Comparison of ENCODE assay signal across 8 cellular contexts in the genomic region with DNA sequence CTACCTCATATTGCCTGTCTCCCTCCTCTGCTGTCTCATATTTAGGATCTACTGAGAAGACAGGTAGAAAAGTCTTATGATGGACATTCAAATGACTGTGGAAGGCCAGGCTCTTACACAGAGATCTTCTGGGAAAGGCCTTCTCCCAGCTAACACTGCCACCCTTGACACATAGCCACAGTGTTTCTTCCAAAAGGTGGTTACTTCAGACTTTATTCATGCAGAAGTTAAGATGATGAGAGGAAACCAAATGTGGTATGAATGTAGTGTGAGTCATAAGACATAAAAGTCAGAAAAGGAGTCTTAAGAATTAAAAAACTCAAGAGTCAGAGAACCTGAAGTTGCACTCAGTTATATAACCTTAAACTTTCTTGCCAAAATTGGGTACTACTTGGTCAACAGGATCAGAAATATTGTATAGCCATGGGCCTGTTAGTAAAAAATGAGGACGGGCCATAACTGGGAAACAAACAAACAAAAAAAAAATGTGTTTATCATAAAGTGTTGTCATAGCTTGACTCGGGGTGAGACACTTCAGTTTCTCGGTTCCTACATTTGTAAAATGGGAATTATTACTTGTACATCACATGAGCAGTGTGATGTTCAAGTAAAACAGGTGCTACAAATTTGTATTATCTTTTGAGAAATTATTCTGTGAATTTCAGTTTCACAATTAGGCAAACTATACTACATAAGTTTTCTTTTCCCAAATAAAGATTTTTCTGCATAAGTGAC. TPM values are rescaled to one million over a fixed set of nuclear protein-coding genes. Genes with fewer than 3 reads are reported as not detected.
DNase-seq lines count a peak whose midpoint lies in the region; ATAC-seq, FAIRE-seq and TF ChIP-seq lines count a peak whose summit lies in the region.

No MANE protein-coding gene starts in this region.

- TF ChIP-seq CTCF in Peyer's patch (IDR thresholded peaks at IDR 0.05) = no peak
- TF ChIP-seq CTCF in bronchial epithelial cell (IDR thresholded peaks at IDR 0.05; ENCODE audit: insufficient read depth, low read length, severe bottlenecking) = no peak

- peaks cover 0 to 31% (median 7%) of the 10 kb centered on the region in 4 donors for H3K4me1 ChIP-seq in Peyer's patch

- no peaks in the 10 kb centered on the region for H3K27me3 ChIP-seq in Peyer's patch
- no peaks in the 10 kb centered on the region for H3K27me3 ChIP-seq in bronchial epithelial cell (ENCODE audit: control insufficient read depth, insufficient read depth, low read length)

- ATAC-seq in GM18499 (IDR thresholded peaks at IDR 0.05; ENCODE audit: insufficient read depth, unreplicated experiment) (peak; percentile 45), HG02763 (IDR thresholded peaks at IDR 0.05; ENCODE audit: unreplicated experiment) (peak; percentile 20)

- H3K36me3 ChIP-seq in Peyer's patch (no peaks in the 10 kb centered on the region), bronchial epithelial cell (ENCODE audit: control insufficient read depth, insufficient read depth, low read length) (no peaks in the 10 kb centered on the region)

- FAIRE-seq in bronchial epithelial cell (lab: Jason Lieb, UNC) = no peak

- DNase-seq in Peyer's patch (no peak), bronchial epithelial cell (ENCODE audit: low read depth) (peak; percentile 90), non-pigmented ciliary epithelial cell (ENCODE audit: low read depth) (peak; percentile 84), NCI-H128 (lab: John Stamatoyannopoulos, UW; ENCODE audit: unreplicated experiment) (no peak), NCI-H2196 (lab: John Stamatoyannopoulos, UW; ENCODE audit: unreplicated experiment) (no peak), NCI-H748 treated with DMSO at 0.1 percent for 48 hours (lab: John Stamatoyannopoulos, UW) (no peak)

- TF ChIP-seq POLR2A in Peyer's patch (IDR thresholded peaks at IDR 0.05) = no peak

- H3K4me3 ChIP-seq in Peyer's patch = no peak overlapping the region
- no peak overlapping the region for H3K4me3 ChIP-seq in bronchial epithelial cell (ENCODE audit: low read depth, low read length)

- H3K27ac ChIP-seq in Peyer's patch = peak overlapping the region; percentile 92 to 99 (median 96)

- no peaks in the 10 kb centered on the region for H3K9me3 ChIP-seq in Peyer's patch

RNA-seq across cellular contexts. Expression of a gene that starts 1.2 kb away (rescaled TPM):
- 10 to 100 TPM; 46.2 to 84.2 (median 69.3) TPM for total RNA-seq in Peyer's patch
- 15.5 and 30.3 TPM in 2 replicates for total RNA-seq in bronchial epithelial cell

Comparison
In these comparisons a context has a peak if more than half of its experiments do, and no peak if none do; other contexts are left out.
1. DNase-seq: peak in bronchial epithelial cell (single experiment) and non-pigmented ciliary epithelial cell (single experiment); none in Peyer's patch (0 of 3), NCI-H128 (single experiment), NCI-H2196 (single experiment) and NCI-H748 treated with DMSO at 0.1 percent for 48 hours (single experiment).